In the genomic region with DNA sequence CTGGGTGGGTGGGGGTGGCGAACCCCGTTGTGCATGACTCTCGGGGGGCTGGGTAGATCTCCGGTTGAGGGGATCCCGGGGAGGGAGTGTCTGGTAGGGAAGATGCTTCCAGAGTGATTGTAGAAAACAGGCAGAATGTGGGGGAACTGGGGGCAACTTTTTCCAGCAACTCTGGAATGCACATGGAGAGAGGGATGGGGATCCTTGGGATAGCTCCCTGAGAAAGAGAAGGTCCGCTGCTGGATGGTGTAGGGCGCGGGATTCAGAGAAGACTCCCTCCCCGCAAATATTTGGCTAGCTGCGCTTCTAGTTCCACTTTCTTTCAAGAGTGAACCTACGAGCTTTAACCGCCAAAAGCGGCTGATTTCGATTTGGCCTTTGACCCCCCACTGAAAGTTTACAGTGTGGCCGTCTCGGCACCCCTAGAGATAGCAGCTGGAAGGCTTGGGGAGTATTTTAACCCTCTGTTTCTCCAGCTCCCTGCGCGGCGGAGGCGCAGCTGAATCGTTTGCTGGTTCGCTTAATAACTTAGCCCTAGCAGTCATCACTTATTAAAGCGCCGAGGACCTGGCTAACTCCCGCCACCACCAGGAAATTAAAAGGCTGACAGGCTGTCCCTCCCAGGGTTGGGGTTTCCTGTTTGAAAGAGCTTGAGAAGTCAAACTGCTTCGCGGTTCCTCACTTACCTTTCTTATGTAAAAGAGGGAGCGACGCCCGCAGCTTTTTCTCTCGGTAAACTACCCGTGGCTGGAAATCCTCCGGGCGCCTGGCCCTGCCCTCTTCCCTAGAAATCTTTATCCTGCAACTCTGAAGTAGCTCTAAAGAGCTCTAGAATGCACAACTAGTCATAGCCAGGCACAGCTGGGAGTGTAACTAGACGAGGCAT, we compare ENCODE assay signal across 8 cellular contexts. TPM values are rescaled to one million over a fixed set of nuclear protein-coding genes. Genes with fewer than 3 reads are reported as not detected.
DNase-seq lines count a peak whose midpoint lies in the region; ATAC-seq and TF ChIP-seq lines count a peak whose summit lies in the region.

No MANE protein-coding gene starts in this region.

- peak; percentile 88 for ATAC-seq in esophagus mucosa
- ATAC-seq in stimulated activated naive B cell treated with anti-CD40 and anti-IgM and Interleukin-4, amounts not matched to agents 10 μg/mL and 1 μg/mL and 100 μg/mL, for 72 hours (replicated peaks): peak; percentile 84 to 85

- H3K4me3 Mint-ChIP-seq in stimulated activated naive B cell treated with anti-CD40 and anti-IgM and Interleukin-4, amounts not matched to agents 10 μg/mL and 1 μg/mL and 100 μg/mL, for 72 hours: peak overlapping the region; percentile 95 to 99

- TF ChIP-seq CTCF in GM20000 (IDR thresholded peaks at IDR 0.05; ENCODE audit: extremely low read depth, missing control alignments): no peak

- H3K9me3 ChIP-seq in NT2/D1 (ENCODE audit: insufficient read depth, low read length) (no peaks in the 10 kb centered on the region), muscle layer of colon (ENCODE audit: low read length) (no peaks in the 10 kb centered on the region)

- no peaks in the 10 kb centered on the region for H3K4me1 ChIP-seq in NT2/D1 (ENCODE audit: insufficient read depth, insufficient read length)
- peaks cover 58% of the 10 kb centered on the region for H3K4me1 ChIP-seq in muscle layer of colon (ENCODE audit: insufficient read depth, low read length)

- H3K27ac ChIP-seq in muscle layer of colon (ENCODE audit: low read depth, low read length): peak overlapping the region; percentile 77

- H3K36me3 ChIP-seq in NT2/D1 (ENCODE audit: insufficient read depth, insufficient read length, low read length) (no peaks in the 10 kb centered on the region), muscle layer of colon (ENCODE audit: insufficient read depth, low read length) (no peaks in the 10 kb centered on the region)

- H3K27me3 ChIP-seq in NT2/D1 (ENCODE audit: insufficient read depth, insufficient read length) (peaks cover 47% of the 10 kb centered on the region), muscle layer of colon (ENCODE audit: control insufficient read depth in 1 of 2, insufficient read depth in 2 of 2, low read length in 2 of 2) (no peaks in the 10 kb centered on the region)

- in situ Hi-C loops in Caki2 (cut with HindIII; ENCODE audit: low pct_unique_long_range_greater_than_20kb, low sequenced_read_pairs): no loop called here

- H3K27ac Mint-ChIP-seq in stimulated activated naive B cell treated with anti-CD40 and anti-IgM and Interleukin-4, amounts not matched to agents 10 μg/mL and 1 μg/mL and 100 μg/mL, for 72 hours: peak overlapping the region; percentile 90

- peaks cover 14 to 17% of the 10 kb centered on the region in 2 donors for H3K27me3 Mint-ChIP-seq in stimulated activated naive B cell treated with anti-CD40 and anti-IgM and Interleukin-4, amounts not matched to agents 10 μg/mL and 1 μg/mL and 100 μg/mL, for 72 hours

- H3K36me3 Mint-ChIP-seq in stimulated activated naive B cell treated with anti-CD40 and anti-IgM and Interleukin-4, amounts not matched to agents 10 μg/mL and 1 μg/mL and 100 μg/mL, for 72 hours: no peaks in the 10 kb centered on the region

- H3K4me1 Mint-ChIP-seq in stimulated activated naive B cell treated with anti-CD40 and anti-IgM and Interleukin-4, amounts not matched to agents 10 μg/mL and 1 μg/mL and 100 μg/mL, for 72 hours: peaks cover 7 to 24% of the 10 kb centered on the region in 2 donors

- no peaks in the 10 kb centered on the region for H3K9me3 Mint-ChIP-seq in stimulated activated naive B cell treated with anti-CD40 and anti-IgM and Interleukin-4, amounts not matched to agents 10 μg/mL and 1 μg/mL and 100 μg/mL, for 72 hours

- DNase-seq in Caki2 (ENCODE audit: low read depth) (peak; percentile 78), GM20000 (ENCODE audit: low spot score) (peak; percentile 83), HK-2 (ENCODE audit: unreplicated experiment) (peak; percentile 81), NT2/D1 (ENCODE audit: low read depth, low spot score) (peak; percentile 95), activated T-cell treated with anti-CD3 and anti-CD28 coated beads for 48 hours (ENCODE audit: low read depth) (peak; percentile 19)
- peak; percentile 59 for DNase-seq in stimulated activated naive B cell treated with anti-CD40 and anti-IgM and Interleukin-4, amounts not matched to agents 10 μg/mL and 1 μg/mL and 100 μg/mL, for 72 hours

- H3K9ac ChIP-seq in NT2/D1 (ENCODE audit: insufficient read length, low read depth): peak overlapping the region; percentile 84
- peak overlapping the region; percentile 99 for H3K9ac ChIP-seq in muscle layer of colon (ENCODE audit: low read length)

- H3K4me3 ChIP-seq in NT2/D1 (ENCODE audit: insufficient read length, low read depth): peak overlapping the region; percentile 64
- peak overlapping the region; percentile 75 to 99 for H3K4me3 ChIP-seq in muscle layer of colon (ENCODE audit: low read depth in 1 of 2, low read length in 2 of 2)

RNA-seq across cellular contexts. Expression of a gene that starts 1.2 kb away (rescaled TPM):
- 10.3 and 13.1 TPM in 2 replicates for total RNA-seq in Caki2 (2014; rRNA removed; shearing (Covaris generic); ENCODE audit: low replicate concordance)
- total RNA-seq in esophagus mucosa: 22.2 TPM

Comparison
In these comparisons a context has a peak if more than half of its experiments do, and no peak if none do; other contexts are left out.
1. Peak in every context shown above with its lines: DNase-seq, ATAC-seq, H3K4me3 ChIP-seq and H3K27ac ChIP-seq.
2. DNase-seq: peak in every context shown above with its lines; median percentile 95 in NT2/D1; 83 in GM20000; 81 in HK-2; 78 in Caki2; 59 in stimulated activated naive B cell treated with anti-CD40 and anti-IgM and Interleukin-4, amounts not matched to agents 10 μg/mL and 1 μg/mL and 100 μg/mL, for 72 hours; 19 in activated T-cell treated with anti-CD3 and anti-CD28 coated beads for 48 hours.